1 cellular context compared by ENCODE assay signal in genomic region chr16:75109732-75110243, GRCh38.
TF ChIP-seq lines count a peak whose summit lies in the region.

No MANE protein-coding gene starts in this region.

TF ChIP-seq in SK-N-SH treated with all-trans-retinoic acid at 6 μM for 48 hours, 23 proteins besides CTCF, POLR2A, EP300 and RAD21 (continued from another document):
- TF ChIP-seq, protein P1, sequence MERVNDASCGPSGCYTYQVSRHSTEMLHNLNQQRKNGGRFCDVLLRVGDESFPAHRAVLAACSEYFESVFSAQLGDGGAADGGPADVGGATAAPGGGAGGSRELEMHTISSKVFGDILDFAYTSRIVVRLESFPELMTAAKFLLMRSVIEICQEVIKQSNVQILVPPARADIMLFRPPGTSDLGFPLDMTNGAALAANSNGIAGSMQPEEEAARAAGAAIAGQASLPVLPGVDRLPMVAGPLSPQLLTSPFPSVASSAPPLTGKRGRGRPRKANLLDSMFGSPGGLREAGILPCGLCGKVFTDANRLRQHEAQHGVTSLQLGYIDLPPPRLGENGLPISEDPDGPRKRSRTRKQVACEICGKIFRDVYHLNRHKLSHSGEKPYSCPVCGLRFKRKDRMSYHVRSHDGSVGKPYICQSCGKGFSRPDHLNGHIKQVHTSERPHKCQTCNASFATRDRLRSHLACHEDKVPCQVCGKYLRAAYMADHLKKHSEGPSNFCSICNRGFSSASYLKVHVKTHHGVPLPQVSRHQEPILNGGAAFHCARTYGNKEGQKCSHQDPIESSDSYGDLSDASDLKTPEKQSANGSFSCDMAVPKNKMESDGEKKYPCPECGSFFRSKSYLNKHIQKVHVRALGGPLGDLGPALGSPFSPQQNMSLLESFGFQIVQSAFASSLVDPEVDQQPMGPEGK (CRISPR knock-in tag; IDR thresholded peaks at IDR 0.05; ENCODE audit: borderline replicate concordance), result no peak
- TF ChIP-seq OSR1 (CRISPR knock-in tag; IDR thresholded peaks at IDR 0.05) (no peak), BACH2 (CRISPR knock-in tag; IDR thresholded peaks at IDR 0.05; ENCODE audit: borderline replicate concordance) (no peak), ZNF8 (CRISPR knock-in tag; IDR thresholded peaks at IDR 0.05) (no peak), ARNTL (CRISPR knock-in tag; IDR thresholded peaks at IDR 0.05; ENCODE audit: borderline replicate concordance, low read depth) (no peak), CSDC2 (CRISPR knock-in tag; IDR thresholded peaks at IDR 0.05) (no peak), SNAI2 (CRISPR knock-in tag; IDR thresholded peaks at IDR 0.05) (no peak), ISL1 (CRISPR knock-in tag; IDR thresholded peaks at IDR 0.05) (no peak), ZC3H10 (CRISPR knock-in tag; IDR thresholded peaks at IDR 0.05) (no peak), TOX (CRISPR knock-in tag; IDR thresholded peaks at IDR 0.05; ENCODE audit: borderline replicate concordance) (no peak), PPARA (CRISPR knock-in tag; IDR thresholded peaks at IDR 0.05; ENCODE audit: borderline replicate concordance) (no peak), ZNF565 (CRISPR knock-in tag; conservative IDR thresholded peaks at IDR 0.05; ENCODE audit: low read depth) (no peak), ZFP30 (CRISPR knock-in tag; IDR thresholded peaks at IDR 0.05) (no peak), ESRRG (CRISPR knock-in tag; IDR thresholded peaks at IDR 0.05) (no peak)
